8 cellular contexts compared by ENCODE assay signal in the genomic region with DNA sequence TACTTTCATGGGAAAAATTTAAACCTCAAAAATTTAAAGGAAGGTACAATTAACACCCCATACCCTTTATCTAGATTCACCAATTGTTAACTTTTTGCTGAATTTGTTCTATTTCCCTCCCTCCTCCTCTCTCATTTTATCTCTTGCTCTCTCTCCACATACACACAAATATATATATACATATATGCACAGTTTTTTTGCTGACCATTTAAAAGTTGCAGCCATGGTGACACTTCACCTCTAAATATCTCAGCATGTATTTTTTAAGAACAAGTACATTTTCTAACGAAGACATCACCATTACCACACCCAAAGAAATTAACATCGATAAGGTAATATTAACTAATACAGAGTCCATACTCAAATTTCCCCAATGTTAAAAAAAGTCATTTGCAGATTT.
"Had no signal": no experiment of that assay in that cellular context is flagged by ENCODE, and none has a peak within 500 bp of the region (broad histone marks: within the 10 kb centered on the region; RNA-seq: fewer than 3 reads in every experiment).

No MANE protein-coding gene starts in this region.

- H3K9me3 Mint-ChIP-seq: HFFc6 had no signal

- H3K27ac ChIP-seq: GM23248, HL-60 had no signal

- H3K9ac ChIP-seq: GM23248 had no signal

- ATAC-seq: HCT116 had no signal

- H2AFZ ChIP-seq: GM23248 had no signal

- H3K4me3 ChIP-seq: GM23248, HAP-1 had no signal

- DNase-seq: GM23248, GOT3, H7, HFFc6, IMR-90 had no signal

- H3K9me3 ChIP-seq: HAP-1 had no signal

- H3K4me1 ChIP-seq: HAP-1 had no signal

- H3K4me3 Mint-ChIP-seq: HFFc6 had no signal

- H3K27ac Mint-ChIP-seq: HFFc6 had no signal
